11 cellular contexts compared by ENCODE assay signal in genomic region chr3:197501496-197501878, GRCh38. TPM values are rescaled to one million over a fixed set of nuclear protein-coding genes. Genes with fewer than 3 reads are reported as not detected.
DNase-seq lines count a peak whose midpoint lies in the region; ATAC-seq and TF ChIP-seq lines count a peak whose summit lies in the region.
"Had no signal": no experiment of that assay in that cellular context is flagged by ENCODE, and none has a peak within 500 bp of the region (broad histone marks: within the 10 kb centered on the region; RNA-seq: fewer than 3 reads in every experiment).

No MANE protein-coding gene starts in this region.

- H3K27ac Mint-ChIP-seq in progenitor cell of endocrine pancreas = no peak overlapping the region
- H3K27ac Mint-ChIP-seq in effector memory CD8-positive, alpha-beta T cell = no peak overlapping the region

- no peak overlapping the region for H3K4me3 Mint-ChIP-seq in progenitor cell of endocrine pancreas (ENCODE audit: low read depth)
- H3K4me3 Mint-ChIP-seq in effector memory CD8-positive, alpha-beta T cell = no peak overlapping the region

- H3K9me3 ChIP-seq in DOHH2 (ENCODE audit: control insufficient read depth, insufficient read depth, low read length) (no peaks in the 10 kb centered on the region), OCI-LY1 (ENCODE audit: low read length) (peaks cover 4% of the 10 kb centered on the region; the same call in 1 of the 2 replicates)

- H3K27ac ChIP-seq in DOHH2 (ENCODE audit: low read depth, low read length) = no peak overlapping the region
- no peak overlapping the region for H3K27ac ChIP-seq in OCI-LY1 (ENCODE audit: low read depth, low read length, poor library complexity, severe bottlenecking)
- H3K27ac ChIP-seq: heart left ventricle had no signal

- H3K9ac ChIP-seq in OCI-LY1 (ENCODE audit: low read length) = no peak overlapping the region

- H3K4me3 ChIP-seq in DOHH2 (ENCODE audit: low read length) = peak overlapping the region; percentile 48
- no peak overlapping the region for H3K4me3 ChIP-seq in H7 (ENCODE audit: insufficient read depth, low read depth, low read length)
- peak overlapping the region; percentile 24 for H3K4me3 ChIP-seq in OCI-LY1 (ENCODE audit: low read depth, low read length, poor library complexity, severe bottlenecking)
- H3K4me3 ChIP-seq: heart left ventricle, smooth muscle cell had no signal

- peaks cover 14% of the 10 kb centered on the region for H3K4me1 ChIP-seq in DOHH2 (ENCODE audit: control insufficient read depth, low read length)
- peaks cover 7% of the 10 kb centered on the region for H3K4me1 ChIP-seq in OCI-LY1 (ENCODE audit: insufficient read depth, low read length, severe bottlenecking)

- no peaks in the 10 kb centered on the region for H3K36me3 Mint-ChIP-seq in progenitor cell of endocrine pancreas (ENCODE audit: insufficient read depth)
- H3K36me3 Mint-ChIP-seq in effector memory CD8-positive, alpha-beta T cell (ENCODE audit: insufficient read depth) = no peaks in the 10 kb centered on the region

- no peaks in the 10 kb centered on the region for H3K27me3 Mint-ChIP-seq in progenitor cell of endocrine pancreas
- no peaks in the 10 kb centered on the region for H3K27me3 Mint-ChIP-seq in effector memory CD8-positive, alpha-beta T cell

- no peaks in the 10 kb centered on the region for H3K79me2 ChIP-seq in DOHH2 (ENCODE audit: control insufficient read depth, low read length)
- H3K79me2 ChIP-seq in OCI-LY1 (ENCODE audit: insufficient read depth, low read length) = no peaks in the 10 kb centered on the region

- H3K4me2 ChIP-seq in DOHH2 (ENCODE audit: low read length) (peak overlapping the region; percentile 50), OCI-LY1 (ENCODE audit: low read length) (peak overlapping the region; percentile 26; the same call in 1 of the 2 replicates)
- H3K4me2 ChIP-seq: smooth muscle cell had no signal

- DNase-seq in H7 (peak; percentile 59), hepatic stellate cell (ENCODE audit: low spot score) (peak; percentile 50), progenitor cell of endocrine pancreas (ENCODE audit: low spot score, unreplicated experiment) (no peak)
- DNase-seq in effector memory CD8-positive, alpha-beta T cell = no peak
- no peak for DNase-seq in stimulated activated naive CD4-positive, alpha-beta T cell treated with Interleukin-2 at 50 U/mL for 16 hours (lab: John Stamatoyannopoulos, UW)
- DNase-seq: NCI-H2029 treated with DMSO at 0.1 percent for 48 hours had no signal

- peaks cover 2% of the 10 kb centered on the region for H3K4me1 Mint-ChIP-seq in progenitor cell of endocrine pancreas (ENCODE audit: low read depth)
- no peaks in the 10 kb centered on the region for H3K4me1 Mint-ChIP-seq in effector memory CD8-positive, alpha-beta T cell (ENCODE audit: low read depth in 2 of 2)

- TF ChIP-seq CTCF in DOHH2 (IDR thresholded peaks at IDR 0.05; ENCODE audit: low read depth, low read length, poor library complexity, severe bottlenecking) = no peak
- no peak for TF ChIP-seq CTCF in OCI-LY1 (IDR thresholded peaks at IDR 0.05; ENCODE audit: low read length)
- no peak for TF ChIP-seq CTCF in progenitor cell of endocrine pancreas (IDR thresholded peaks at IDR 0.05; ENCODE audit: unreplicated experiment)

- peaks cover 4% of the 10 kb centered on the region for H3K9me3 Mint-ChIP-seq in progenitor cell of endocrine pancreas (ENCODE audit: low read depth)
- no peaks in the 10 kb centered on the region for H3K9me3 Mint-ChIP-seq in effector memory CD8-positive, alpha-beta T cell

- ATAC-seq in effector memory CD8-positive, alpha-beta T cell (replicated peaks) = no peak
- ATAC-seq in HG03108 (IDR thresholded peaks at IDR 0.05; ENCODE audit: unreplicated experiment) = no peak

- H3K27me3 ChIP-seq in DOHH2 (ENCODE audit: control insufficient read depth, low read length) = no peaks in the 10 kb centered on the region
- no peaks in the 10 kb centered on the region for H3K27me3 ChIP-seq in H7 (ENCODE audit: control insufficient read depth, insufficient read depth, low read length)
- H3K27me3 ChIP-seq in OCI-LY1 (ENCODE audit: insufficient read depth, low read length) = no peaks in the 10 kb centered on the region
- H3K27me3 ChIP-seq: heart left ventricle had no signal

- 0 out of 2 replicates have a peak overlapping the region, but pooled peaks have one; percentile 28 for H2AFZ ChIP-seq in OCI-LY1 (ENCODE audit: low read length)

- no peaks in the 10 kb centered on the region for H3K36me3 ChIP-seq in DOHH2 (ENCODE audit: control insufficient read depth, low read length)
- no peaks in the 10 kb centered on the region for H3K36me3 ChIP-seq in H7 (replicated peaks; ENCODE audit: control insufficient read depth, insufficient read depth, low read length)
- no peaks in the 10 kb centered on the region; the same call in 1 of the 2 replicates for H3K36me3 ChIP-seq in OCI-LY1 (ENCODE audit: insufficient read depth, low read length)
- H3K36me3 ChIP-seq: heart left ventricle had no signal

- H4K20me1 ChIP-seq in DOHH2 (ENCODE audit: control insufficient read depth, insufficient read depth, low read depth, low read length) = no peaks in the 10 kb centered on the region
- H4K20me1 ChIP-seq in OCI-LY1 (ENCODE audit: insufficient read depth, low read length) = no peaks in the 10 kb centered on the region

- H3K9me2 ChIP-seq in DOHH2 (replicated peaks; ENCODE audit: control insufficient read depth, low read length) (no peaks in the 10 kb centered on the region), OCI-LY1 (ENCODE audit: low read depth, low read length) (no peaks in the 10 kb centered on the region)

- H3F3A ChIP-seq in DOHH2 (ENCODE audit: control insufficient read depth, insufficient read depth) (no peaks in the 10 kb centered on the region), OCI-LY1 (ENCODE audit: insufficient read depth, low read length) (no peaks in the 10 kb centered on the region)

RNA-seq across cellular contexts. Expression of gene BDH1, which starts 54.3 kb away (rescaled TPM):
- total RNA-seq in H7 (2014; rRNA removed; shearing (Covaris generic)) = 25.3 and 25.7 TPM in 2 replicates
- 41.9 and 42.8 TPM in 2 replicates for total RNA-seq in progenitor cell of endocrine pancreas

Comparison
In these comparisons a context has a peak if more than half of its experiments do, and no peak if none do; other contexts are left out.
1. DNase-seq: peak in H7 (single experiment) and hepatic stellate cell (single experiment); none in progenitor cell of endocrine pancreas (single experiment), effector memory CD8-positive, alpha-beta T cell (0 of 3) and stimulated activated naive CD4-positive, alpha-beta T cell treated with Interleukin-2 at 50 U/mL for 16 hours (single experiment).